1 cellular context compared by ENCODE assay signal in the genomic region with DNA sequence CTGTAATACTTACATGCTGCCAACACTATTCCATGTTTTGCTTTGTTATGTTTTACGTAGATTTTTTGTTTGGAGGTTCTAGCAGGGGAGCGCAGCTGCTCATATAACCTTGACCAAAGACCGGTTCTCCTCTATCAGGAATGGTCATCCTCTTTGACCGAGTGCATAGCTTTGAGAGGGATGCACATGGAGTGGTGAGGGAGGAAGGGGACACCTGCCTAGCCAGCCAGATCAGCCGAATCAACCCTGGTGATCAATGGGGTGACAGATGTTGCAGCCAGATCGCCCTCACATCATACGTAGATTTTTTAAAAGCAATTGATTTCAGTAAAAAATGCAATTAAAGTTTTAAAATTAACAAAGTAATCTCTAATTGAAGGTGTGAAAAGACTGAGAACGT.
TF ChIP-seq lines count a peak whose summit lies in the region.

No MANE protein-coding gene starts in this region.

TF ChIP-seq in HepG2, 621 proteins besides CTCF, POLR2A, EP300 and RAD21:
- TF ChIP-seq ZNF318 (CRISPR knock-in tag; IDR thresholded peaks at IDR 0.05) = no peak
- peak; percentile 92 for TF ChIP-seq ZNF263 (CRISPR knock-in tag; IDR thresholded peaks at IDR 0.05)
- 0 out of 2 replicates have a peak, but pooled peaks have one; percentile 27 for TF ChIP-seq SALL1 (CRISPR knock-in tag; IDR thresholded peaks at IDR 0.05)
